Comparison of ENCODE assay signal across 8 cellular contexts in the genomic region with DNA sequence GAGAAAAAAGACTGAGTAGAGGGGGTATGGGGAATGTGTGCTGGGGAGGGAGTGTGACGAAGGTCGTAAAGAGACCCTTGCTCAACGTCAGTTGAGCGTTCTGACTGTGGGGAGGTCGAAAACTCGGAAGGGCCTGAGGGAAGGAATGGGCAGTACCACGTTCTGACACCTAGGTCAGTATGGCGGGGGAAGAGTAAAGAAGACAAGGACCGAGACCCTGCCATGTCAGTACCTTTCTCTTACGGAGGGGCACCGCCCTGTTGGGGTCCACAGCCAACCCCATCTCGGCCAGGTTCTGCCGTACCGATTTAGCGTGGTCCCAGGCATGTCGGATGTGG. TPM values are rescaled to one million over a fixed set of nuclear protein-coding genes. Genes with fewer than 3 reads are reported as not detected.
DNase-seq lines count a peak whose midpoint lies in the region; ATAC-seq lines count a peak whose summit lies in the region.

No MANE protein-coding gene starts in this region.

- peak overlapping the region; percentile 82 for H3K14ac ChIP-seq in trophoblast cell (ENCODE audit: low read length)

- peak overlapping the region; percentile 56 for H3K4me2 ChIP-seq in trophoblast cell (ENCODE audit: low read length)

- H2BK120ac ChIP-seq in trophoblast cell (ENCODE audit: insufficient read depth, low read length, poor library complexity) = peak overlapping the region; percentile 36

- peak overlapping the region; percentile 80 for H2AK5ac ChIP-seq in trophoblast cell (ENCODE audit: low read length)

- peaks cover 0 to 7% of the 10 kb centered on the region in 2 experiments for H3K4me1 ChIP-seq in trophoblast cell (ENCODE audit: control insufficient read depth in 1 of 2, insufficient read depth in 2 of 2, low read length in 2 of 2)

- peak overlapping the region; percentile 99 for H3K27ac Mint-ChIP-seq in stimulated activated naive CD8-positive, alpha-beta T cell treated with anti-CD3 and anti-CD28 coated beads, Interleukin-15, Interleukin-2, amounts not matched to agents 100 ng/mL and 50 ng/mL, for 24 hours
- H3K27ac Mint-ChIP-seq in T-helper 17 cell = peak overlapping the region; percentile 98

- peaks cover 78% of the 10 kb centered on the region for H3K36me3 Mint-ChIP-seq in stimulated activated naive CD8-positive, alpha-beta T cell treated with anti-CD3 and anti-CD28 coated beads, Interleukin-15, Interleukin-2, amounts not matched to agents 100 ng/mL and 50 ng/mL, for 24 hours (ENCODE audit: low read depth)
- no peaks in the 10 kb centered on the region for H3K36me3 Mint-ChIP-seq in T-helper 17 cell (ENCODE audit: low read depth)

- H4K91ac ChIP-seq in trophoblast cell (ENCODE audit: low read depth, low read length) = peak overlapping the region; percentile 28

- peak overlapping the region; percentile 86 for H3K4ac ChIP-seq in trophoblast cell (ENCODE audit: low read depth, low read length)

- H3K4me1 Mint-ChIP-seq in stimulated activated naive CD8-positive, alpha-beta T cell treated with anti-CD3 and anti-CD28 coated beads, Interleukin-15, Interleukin-2, amounts not matched to agents 100 ng/mL and 50 ng/mL, for 24 hours (ENCODE audit: low read depth) = peaks cover 27% of the 10 kb centered on the region
- peaks cover 35% of the 10 kb centered on the region for H3K4me1 Mint-ChIP-seq in T-helper 17 cell

- H3K9me3 ChIP-seq in T-helper 17 cell (ENCODE audit: control insufficient read depth, low read length, poor library complexity, severe bottlenecking) (no peaks in the 10 kb centered on the region), trophoblast cell (ENCODE audit: insufficient read depth, low read depth, low read length) (no peaks in the 10 kb centered on the region)

- peak overlapping the region; percentile 14 for H4K12ac ChIP-seq in trophoblast cell (ENCODE audit: low read depth, low read length)

- H3K4me3 Mint-ChIP-seq in stimulated activated naive CD8-positive, alpha-beta T cell treated with anti-CD3 and anti-CD28 coated beads, Interleukin-15, Interleukin-2, amounts not matched to agents 100 ng/mL and 50 ng/mL, for 24 hours = peak overlapping the region; percentile 96
- H3K4me3 Mint-ChIP-seq in T-helper 17 cell = peak overlapping the region; percentile 97

- H3K27ac ChIP-seq in trophoblast cell (ENCODE audit: low read depth, low read length) = no peak overlapping the region

- H2BK5ac ChIP-seq in trophoblast cell (ENCODE audit: low read depth, low read length, poor library complexity) = no peak overlapping the region

- peak overlapping the region; percentile 73 for H3K9ac ChIP-seq in trophoblast cell (ENCODE audit: low read length)

- H3K23ac ChIP-seq in trophoblast cell (ENCODE audit: low read length) = no peak overlapping the region

- peak overlapping the region; percentile 34 for H2AFZ ChIP-seq in trophoblast cell (ENCODE audit: insufficient read depth, low read length, poor library complexity)

- WGBS in trophoblast cell (ENCODE audit: extremely low coverage, insufficient coverage, insufficient read length) = no CpG with 5 or more reads among the region's 16 CpGs

- DNase-seq in stimulated activated naive CD8-positive, alpha-beta T cell treated with anti-CD3 and anti-CD28 coated beads, Interleukin-15, Interleukin-2, amounts not matched to agents 100 U/mL and 50 U/mL, for 24 hours = no peak
- DNase-seq in T-helper 17 cell = no peak
- DNase-seq in fibroblast of peridontal ligament (ENCODE audit: extremely low read depth) = peak; percentile 9
- no peak for DNase-seq in trophoblast cell
- DNase-seq in KBM-7 = no peak
- no peak for DNase-seq in MV-4-11 (lab: John Stamatoyannopoulos, UW)
- no peak for DNase-seq in middle frontal gyrus (ENCODE audit: extremely low spot score, low spot score)

- ATAC-seq in stimulated activated naive CD8-positive, alpha-beta T cell treated with anti-CD3 and anti-CD28 coated beads, Interleukin-15, Interleukin-2, amounts not matched to agents 100 U/mL and 50 U/mL, for 24 hours = no peak
- no peak for ATAC-seq in T-helper 17 cell

- H3K79me2 ChIP-seq in trophoblast cell (ENCODE audit: control insufficient read depth, insufficient read depth, low read length, poor library complexity) = peaks cover 11% of the 10 kb centered on the region

- H2BK12ac ChIP-seq in trophoblast cell (ENCODE audit: low read length) = no peak overlapping the region

- peak overlapping the region; percentile 74 for H3K18ac ChIP-seq in trophoblast cell (ENCODE audit: low read length)

- no peaks in the 10 kb centered on the region for H3K27me3 Mint-ChIP-seq in stimulated activated naive CD8-positive, alpha-beta T cell treated with anti-CD3 and anti-CD28 coated beads, Interleukin-15, Interleukin-2, amounts not matched to agents 100 ng/mL and 50 ng/mL, for 24 hours
- H3K27me3 Mint-ChIP-seq in T-helper 17 cell = no peaks in the 10 kb centered on the region

- H3K4me3 ChIP-seq in trophoblast cell (ENCODE audit: low read depth, low read length) = peak overlapping the region; percentile 82

- peaks cover 36 to 51% of the 10 kb centered on the region in 2 experiments for H3K36me3 ChIP-seq in trophoblast cell (ENCODE audit: control insufficient read depth in 1 of 2, insufficient read depth in 2 of 2, low read length in 2 of 2)

- H3K79me1 ChIP-seq in trophoblast cell (ENCODE audit: low read length) = peaks cover 9% of the 10 kb centered on the region

- in situ Hi-C loops in KBM-7 (cut with MboI; ENCODE audit: low pct_unique_long_range_greater_than_20kb, low sequenced_read_pairs) = no loop called here

- peak overlapping the region; percentile 81 for H4K8ac ChIP-seq in trophoblast cell (ENCODE audit: low read depth, low read length)

- H3K9me3 Mint-ChIP-seq in stimulated activated naive CD8-positive, alpha-beta T cell treated with anti-CD3 and anti-CD28 coated beads, Interleukin-15, Interleukin-2, amounts not matched to agents 100 ng/mL and 50 ng/mL, for 24 hours = no peaks in the 10 kb centered on the region

- H3K27me3 ChIP-seq in trophoblast cell (ENCODE audit: insufficient read depth, low read length) = no peaks in the 10 kb centered on the region

RNA-seq across cellular contexts. Expression of a gene that starts 0.4 kb away (rescaled TPM):
- 10 to 100 TPM; 17.9 to 19.2 TPM for total RNA-seq in T-helper 17 cell
- polyA plus RNA-seq in trophoblast cell (2013) = 27.9 and 28.9 TPM in 2 replicates

RNA-seq across cellular contexts. Expression of a gene that starts 0.6 kb away (rescaled TPM):
- total RNA-seq in T-helper 17 cell = 100 to 1,000 TPM; 119 to 135 TPM
- polyA plus RNA-seq in trophoblast cell (2013) = 172 and 175 TPM in 2 replicates

RNA-seq across cellular contexts. Expression of a gene that starts 22.7 kb away (rescaled TPM):
- 1 to 10 TPM; 7.3 to 7.6 TPM for total RNA-seq in T-helper 17 cell
- polyA plus RNA-seq in trophoblast cell (2013) = 3.0 and 3.7 TPM in 2 replicates

RNA-seq across cellular contexts. Expression of a gene that starts 26.4 kb away (rescaled TPM):
- total RNA-seq in T-helper 17 cell = 10 to 100 TPM; 73.9 to 76.7 TPM
- 60.9 and 62.1 TPM in 2 replicates for polyA plus RNA-seq in trophoblast cell (2013)

RNA-seq across cellular contexts. Expression of a gene that starts 28.4 kb away (rescaled TPM):
- 10 to 100 TPM; 65.3 to 69.4 TPM for total RNA-seq in T-helper 17 cell
- 128 and 137 TPM in 2 replicates for polyA plus RNA-seq in trophoblast cell (2013)
